19 cellular contexts compared by ENCODE assay signal in genomic region chr3:76043746-76044145, GRCh38.
"Had no signal": no experiment of that assay in that cellular context is flagged by ENCODE, and none has a peak within 500 bp of the region (broad histone marks: within the 10 kb centered on the region; RNA-seq: fewer than 3 reads in every experiment).

No MANE protein-coding gene starts in this region.

- H3K4me3 Mint-ChIP-seq: activated T-helper 17 cell treated with anti-CD3 and anti-CD28 coated beads, Interleukin-2, amount 50 U/mL, for 72 hours; naive thymus-derived CD8-positive, alpha-beta T cell; stimulated activated effector memory CD8-positive, alpha-beta T cell treated with anti-CD3 and anti-CD28 coated beads, Interleukin-12 subunit alpha, Interleukin-12 subunit beta, amount 100 ng/mL, for 72 hours; stimulated activated naive CD8-positive, alpha-beta T cell treated with anti-CD3 and anti-CD28 coated beads, Interleukin-15, amount 100 ng/mL, for 72 hours had no signal

- DNase-seq: activated T-cell treated with anti-CD3 and anti-CD28 coated beads, Interleukin-2, amount 50 U/mL, for 1 hour; brain microvascular endothelial cell; caudate nucleus; dermis blood vessel endothelial cell; effector CD8-positive, alpha-beta T cell; foreskin keratinocyte; kidney glomerular epithelial cell; left lung; naive thymus-derived CD8-positive, alpha-beta T cell; small intestine; stimulated activated CD4-positive, alpha-beta T cell treated with anti-CD3 and anti-CD28 coated beads, Interleukin-2, amount 100 ng/mL, for 24 hours; stimulated activated naive CD8-positive, alpha-beta T cell treated with anti-CD3 and anti-CD28 coated beads, Interleukin-15, amount 100 ng/mL, for 72 hours; tibial artery had no signal

- H3K27ac Mint-ChIP-seq: activated naive CD4-positive, alpha-beta T cell treated with anti-CD3 and anti-CD28 coated beads, Interleukin-2, amount 50 U/mL, for 72 hours; activated T-helper 17 cell treated with anti-CD3 and anti-CD28 coated beads, Interleukin-2, amount 50 U/mL, for 72 hours; naive thymus-derived CD8-positive, alpha-beta T cell; stimulated activated effector memory CD8-positive, alpha-beta T cell treated with anti-CD3 and anti-CD28 coated beads, Interleukin-12 subunit alpha, Interleukin-12 subunit beta, amount 100 ng/mL, for 72 hours; stimulated activated naive CD8-positive, alpha-beta T cell treated with anti-CD3 and anti-CD28 coated beads, Interleukin-15, amount 100 ng/mL, for 72 hours had no signal

- H3K4me1 ChIP-seq: left lung had no signal

- H3K9me3 ChIP-seq: ascending aorta, left lung, tibial artery had no signal

- H3K27me3 ChIP-seq: ascending aorta, brain microvascular endothelial cell, foreskin keratinocyte, left lung, tibial artery had no signal

- H3K27me3 Mint-ChIP-seq: activated T-helper 17 cell treated with anti-CD3 and anti-CD28 coated beads, Interleukin-2, amount 50 U/mL, for 72 hours; naive thymus-derived CD8-positive, alpha-beta T cell; stimulated activated naive CD8-positive, alpha-beta T cell treated with anti-CD3 and anti-CD28 coated beads, Interleukin-15, amount 100 ng/mL, for 72 hours had no signal

- H3K36me3 ChIP-seq: ascending aorta, brain microvascular endothelial cell, left lung, tibial artery had no signal

- H3K4me1 Mint-ChIP-seq: activated T-helper 17 cell treated with anti-CD3 and anti-CD28 coated beads, Interleukin-2, amount 50 U/mL, for 72 hours; naive thymus-derived CD8-positive, alpha-beta T cell; stimulated activated effector memory CD8-positive, alpha-beta T cell treated with anti-CD3 and anti-CD28 coated beads, Interleukin-12 subunit alpha, Interleukin-12 subunit beta, amount 100 ng/mL, for 72 hours; stimulated activated naive CD8-positive, alpha-beta T cell treated with anti-CD3 and anti-CD28 coated beads, Interleukin-15, amount 100 ng/mL, for 72 hours had no signal

- ATAC-seq: activated naive CD4-positive, alpha-beta T cell treated with anti-CD3 and anti-CD28 coated beads, Interleukin-2, amount 50 U/mL, for 72 hours; activated T-helper 17 cell treated with anti-CD3 and anti-CD28 coated beads, Interleukin-2, amount 50 U/mL, for 72 hours; foreskin keratinocyte; left lung; naive thymus-derived CD8-positive, alpha-beta T cell; sciatic nerve; stimulated activated effector memory CD8-positive, alpha-beta T cell treated with anti-CD3 and anti-CD28 coated beads, Interleukin-12 subunit alpha, Interleukin-12 subunit beta, amount 100 ng/mL, for 72 hours; stimulated activated naive CD8-positive, alpha-beta T cell treated with anti-CD3 and anti-CD28 coated beads, Interleukin-15, amount 100 ng/mL, for 72 hours had no signal

- H3K4me3 ChIP-seq: ascending aorta, left lung, lung, tibial artery had no signal

- H3K36me3 Mint-ChIP-seq: activated naive CD4-positive, alpha-beta T cell treated with anti-CD3 and anti-CD28 coated beads, Interleukin-2, amount 50 U/mL, for 72 hours; naive thymus-derived CD8-positive, alpha-beta T cell; stimulated activated effector memory CD8-positive, alpha-beta T cell treated with anti-CD3 and anti-CD28 coated beads, Interleukin-12 subunit alpha, Interleukin-12 subunit beta, amount 100 ng/mL, for 72 hours had no signal

- H3K27ac ChIP-seq: ascending aorta, brain microvascular endothelial cell, foreskin keratinocyte, left lung had no signal
